In genomic region chr1:17407786-17408514, GRCh38 we compare ENCODE assay signal across 1 cellular context.
TF ChIP-seq lines count a peak whose summit lies in the region.

No MANE protein-coding gene starts in this region.

TF ChIP-seq in H1, 55 proteins besides CTCF, POLR2A, EP300 and RAD21:
- TF ChIP-seq POLR2AphosphoS5 (IDR thresholded peaks at IDR 0.05; ENCODE audit: low read depth, low read length): 0 out of 2 replicates have a peak, but pooled peaks have one; percentile 49
